ENCODE assay signal across 8 cellular contexts in genomic region chr1:179883739-179884138, GRCh38. TPM values are rescaled to one million over a fixed set of nuclear protein-coding genes. Genes with fewer than 3 reads are reported as not detected.
DNase-seq lines count a peak whose midpoint lies in the region; ATAC-seq, FAIRE-seq and TF ChIP-seq lines count a peak whose summit lies in the region.

No MANE protein-coding gene starts in this region.

- no peak for TF ChIP-seq POLR2A in right lobe of liver (IDR thresholded peaks at IDR 0.05)

- CTCF ChIA-PET in Panc1 (lab: Charles Lee): no interaction called here

- POLR2A ChIA-PET in Panc1 (lab: Charles Lee): no interaction called here

- TF ChIP-seq CTCF in BE2C (IDR thresholded peaks at IDR 0.05; ENCODE audit: low read depth, low read length): no peak
- no peak for TF ChIP-seq CTCF in Panc1 (IDR thresholded peaks at IDR 0.05)
- TF ChIP-seq CTCF in astrocyte (IDR thresholded peaks at IDR 0.05; ENCODE audit: insufficient read depth, low read depth, low read length): no peak
- no peak for TF ChIP-seq CTCF in right lobe of liver (IDR thresholded peaks at IDR 0.05)

- H3K4me3 ChIP-seq in BE2C (ENCODE audit: low read depth, low read length) (peak overlapping the region; percentile 97), Panc1 (ENCODE audit: low read depth in 2 of 2, low read length in 2 of 2) (peak overlapping the region; percentile 97), astrocyte (ENCODE audit: insufficient read depth, low read depth, low read length) (peak overlapping the region; percentile 88), right lobe of liver (peak overlapping the region; percentile 62 to 80 (median 77))

- H3K36me3 ChIP-seq in BE2C (peaks cover 8% of the 10 kb centered on the region), Panc1 (ENCODE audit: control insufficient read depth, insufficient read depth, low read length) (peaks cover 34% of the 10 kb centered on the region), astrocyte (ENCODE audit: insufficient read depth, low read length) (peaks cover 13% of the 10 kb centered on the region), right lobe of liver (peaks cover 0 to 29% (median 4%) of the 10 kb centered on the region in 4 donors)

- BruUV-seq in Panc1 (replicated peaks; lab: Mats Ljungman, UMichigan): no TSS peak

- no peaks in the 10 kb centered on the region for H3K27me3 Mint-ChIP-seq in astrocyte (ENCODE audit: low read depth, unreplicated experiment)

- H2AFZ ChIP-seq in astrocyte (ENCODE audit: low read depth, low read length): peak overlapping the region; percentile 91

- peaks cover 12% of the 10 kb centered on the region for H4K20me1 ChIP-seq in astrocyte (ENCODE audit: insufficient read depth, low read length)

- intact Hi-C loops in Panc1 (cut with micrococcal nuclease; ENCODE audit: unreplicated experiment): no loop called here
- intact Hi-C loops in right lobe of liver (cut with DNase I): no loop called here

- H3K9me3 Mint-ChIP-seq in astrocyte (ENCODE audit: unreplicated experiment): no peaks in the 10 kb centered on the region

- H3K4me1 ChIP-seq in BE2C (no peaks in the 10 kb centered on the region), Panc1 (ENCODE audit: control insufficient read depth, insufficient read depth, low read length) (peaks cover 4% of the 10 kb centered on the region; the same call in 1 of the 2 replicates), astrocyte (ENCODE audit: insufficient read depth, low read length) (peaks cover 12% of the 10 kb centered on the region), right lobe of liver (peaks cover 0 to 46% (median 5%) of the 10 kb centered on the region in 4 donors)

- H3K27ac ChIP-seq in Panc1 (ENCODE audit: low read length) (peak overlapping the region; percentile 100), astrocyte (ENCODE audit: low read depth, low read length) (peak overlapping the region; percentile 100), right lobe of liver (peak overlapping the region in 2 of 3 donors; percentile 99)

- H3K27ac Mint-ChIP-seq in astrocyte (ENCODE audit: unreplicated experiment): no peak overlapping the region

- no peak for DNase-seq in BE2C
- DNase-seq in Panc1 (ENCODE audit: low read depth, low spot score): no peak
- peak; percentile 63 for DNase-seq in astrocyte (ENCODE audit: low read depth)
- no peak for DNase-seq in right lobe of liver
- DNase-seq in stimulated activated CD8-positive, alpha-beta memory T cell treated with anti-CD3 and anti-CD28 coated beads, Interleukin-4, amount 100 ng/mL, for 24 hours (ENCODE audit: low read depth): peak; percentile 18

- H3K4me1 Mint-ChIP-seq in astrocyte (ENCODE audit: low read depth, unreplicated experiment): peaks cover 7% of the 10 kb centered on the region

- peaks cover 3% of the 10 kb centered on the region for H3K36me3 Mint-ChIP-seq in astrocyte (ENCODE audit: low read depth, unreplicated experiment)

- peak overlapping the region; percentile 93 for H3K4me3 Mint-ChIP-seq in astrocyte (ENCODE audit: unreplicated experiment)

- H3K27me3 ChIP-seq in BE2C: no peaks in the 10 kb centered on the region
- H3K27me3 ChIP-seq in Panc1 (ENCODE audit: control insufficient read depth, insufficient read depth, low read length): no peaks in the 10 kb centered on the region
- no peaks in the 10 kb centered on the region for H3K27me3 ChIP-seq in astrocyte (ENCODE audit: insufficient read depth, low read length)
- H3K27me3 ChIP-seq in right lobe of liver: no peaks in the 10 kb centered on the region

- ATAC-seq in GM21447 (IDR thresholded peaks at IDR 0.05; ENCODE audit: unreplicated experiment) (peak; percentile 25), Panc1 (no peak), right lobe of liver (no peak), GM21360 (IDR thresholded peaks at IDR 0.05; ENCODE audit: unreplicated experiment) (no peak), HG02885 (IDR thresholded peaks at IDR 0.05; ENCODE audit: poor library complexity, unreplicated experiment) (no peak)

- no peaks in the 10 kb centered on the region for H3K9me3 ChIP-seq in BE2C
- H3K9me3 ChIP-seq in Panc1 (ENCODE audit: control insufficient read depth, insufficient read depth, low read depth, low read length): no peaks in the 10 kb centered on the region
- no peaks in the 10 kb centered on the region for H3K9me3 ChIP-seq in astrocyte (ENCODE audit: insufficient read depth, low read depth, low read length)
- H3K9me3 ChIP-seq in right lobe of liver: no peaks in the 10 kb centered on the region

- peaks cover 50% of the 10 kb centered on the region for H3K79me2 ChIP-seq in astrocyte (ENCODE audit: insufficient read depth, low read length)

- FAIRE-seq in astrocyte (lab: Jason Lieb, UNC): no peak

- 19% methylated on average over 4 of the region's 4 CpGs for WGBS in right lobe of liver (ENCODE audit: insufficient coverage, low coverage, low lambda C conversion rate, missing lambda C conversion rate)

- peak overlapping the region; percentile 98 for H3K9ac ChIP-seq in astrocyte (ENCODE audit: low read length)

- H3K4me2 ChIP-seq in astrocyte (ENCODE audit: low read length): peak overlapping the region; percentile 83

- in situ Hi-C loops in Panc1 (cut with HindIII; ENCODE audit: low pct_unique_long_range_greater_than_20kb, low sequenced_read_pairs): no loop called here

RNA-seq across cellular contexts. Expression of gene TOR1AIP1, which starts 1.7 kb away (rescaled TPM):
- polyA plus RNA-seq in BE2C (2012; ENCODE audit: insufficient read depth, insufficient read length, low read depth): 45.4 TPM
- total RNA-seq in Panc1 (2021; ENCODE audit: unreplicated experiment): 62.0 TPM
- polyA plus RNA-seq in Panc1 (2012; ENCODE audit: insufficient read length): 42.8 TPM
- total RNA-seq in astrocyte: 37.4 and 39.6 TPM in 2 replicates
- total RNA-seq in right lobe of liver: 10 to 100 TPM; 18.0 to 31.2 (median 23.0) TPM

RNA-seq across cellular contexts. Expression of gene TOR1AIP2, which starts 6.1 kb away (rescaled TPM):
- 13.5 TPM for polyA plus RNA-seq in BE2C (2012; ENCODE audit: insufficient read depth, insufficient read length, low read depth)
- 94.9 TPM for total RNA-seq in Panc1 (2021; ENCODE audit: unreplicated experiment)
- polyA plus RNA-seq in Panc1 (2012; ENCODE audit: insufficient read length): 12.6 TPM
- 128 and 141 TPM in 2 replicates for total RNA-seq in astrocyte
- total RNA-seq in right lobe of liver: 100 to 1,000 TPM in 2 of 6 experiments, 10 to 100 TPM in 4; 73.3 to 140 (median 90.4) TPM

Comparison
In these comparisons a context has a peak if more than half of its experiments do, and no peak if none do; other contexts are left out.
1. DNase-seq: peak in astrocyte (single experiment) and stimulated activated CD8-positive, alpha-beta memory T cell treated with anti-CD3 and anti-CD28 coated beads, Interleukin-4, amount 100 ng/mL, for 24 hours (single experiment); none in BE2C (single experiment), Panc1 (single experiment) and right lobe of liver (0 of 3).
2. Peak in every context shown above with its lines, with median percentiles within 50 percentile points of each other: H3K4me3 ChIP-seq and H3K27ac ChIP-seq.